In genomic region chr3:23113455-23114171, GRCh38 we compare ENCODE assay signal across 13 cellular contexts.
DNase-seq lines count a peak whose midpoint lies in the region; FAIRE-seq and TF ChIP-seq lines count a peak whose summit lies in the region.
"Had no signal": no experiment of that assay in that cellular context is flagged by ENCODE, and none has a peak within 500 bp of the region (broad histone marks: within the 10 kb centered on the region; RNA-seq: fewer than 3 reads in every experiment).

No MANE protein-coding gene starts in this region.

- H3K4me1 ChIP-seq in mesenchymal stem cell (ENCODE audit: control insufficient read depth, insufficient read depth, low read depth, low read length): no peaks in the 10 kb centered on the region

- in situ Hi-C loops in astrocyte of the spinal cord (cut with HindIII; ENCODE audit: low sequenced_read_pairs): no loop called here

- WGBS in mesenchymal stem cell: 91% methylated on average over 8 of the region's 9 CpGs

- H4K91ac ChIP-seq in mesenchymal stem cell (ENCODE audit: low read length): no peak overlapping the region

- H3K79me1 ChIP-seq in mesenchymal stem cell (replicated peaks; ENCODE audit: low read length, poor library complexity, severe bottlenecking): no peaks in the 10 kb centered on the region

- H2AFZ ChIP-seq in mesenchymal stem cell (ENCODE audit: low read depth, low read length): no peak overlapping the region

- H3K4ac ChIP-seq in mesenchymal stem cell (ENCODE audit: low read depth in 1 of 2, low read length in 2 of 2): no peak overlapping the region

- no peak overlapping the region for H3K18ac ChIP-seq in mesenchymal stem cell (ENCODE audit: low read depth in 1 of 2, low read length in 2 of 2)

- DNase-seq in AG20443 (ENCODE audit: low spot score) (peak; percentile 34), Kasumi-1 (lab: John Stamatoyannopoulos, UW) (peak; percentile 78 to 85), astrocyte of the spinal cord (ENCODE audit: low read depth, low spot score) (peak; percentile 84), mesenchymal stem cell (peak; percentile 6), ecto neural progenitor cell (ENCODE audit: low spot score) (no peak), RCC 7860 (ENCODE audit: low spot score) (no peak), DMS 273 (lab: John Stamatoyannopoulos, UW; ENCODE audit: unreplicated experiment) (no peak)
- no peak for DNase-seq in stimulated activated CD4-positive, alpha-beta T cell treated with anti-CD3 and anti-CD28 coated beads, Interleukin-12 subunit alpha, Interleukin-12 subunit beta, amount 100 ng/mL, for 4 hours
- DNase-seq: activated CD4-positive, alpha-beta T cell treated with anti-CD3 and anti-CD28 coated beads, Interleukin-2, amount 50 U/mL, for 1 hour; colonic mucosa; DND-41; NCI-H526 treated with DMSO at 0.1 percent for 48 hours; stimulated activated CD4-positive, alpha-beta T cell treated with anti-CD3 and anti-CD28 coated beads, Interleukin-15, amount 100 ng/mL, for 24 hours had no signal

- H4K8ac ChIP-seq in mesenchymal stem cell (ENCODE audit: low read length): no peak overlapping the region

- H2BK5ac ChIP-seq in mesenchymal stem cell (ENCODE audit: low read depth, low read length, poor library complexity, severe bottlenecking): no peak overlapping the region

- no peak overlapping the region for H3K4me2 ChIP-seq in mesenchymal stem cell (ENCODE audit: low read length, poor library complexity, severe bottlenecking)

- H3K9me3 ChIP-seq in mesenchymal stem cell (ENCODE audit: control insufficient read depth, low read length): no peaks in the 10 kb centered on the region
- H3K9me3 ChIP-seq: colonic mucosa had no signal

- no peak for TF ChIP-seq CTCF in astrocyte of the spinal cord (IDR thresholded peaks at IDR 0.05; ENCODE audit: low read depth, low read length)

- peak overlapping the region in 1 of 2 experiments; percentile 36 for H3K14ac ChIP-seq in mesenchymal stem cell (ENCODE audit: low read length in 2 of 2)

- H2AK5ac ChIP-seq in mesenchymal stem cell (ENCODE audit: low read length, severe bottlenecking): no peak overlapping the region

- no peak for FAIRE-seq in RCC 7860 (lab: Jason Lieb, UNC)

- no peak overlapping the region for H2BK15ac ChIP-seq in mesenchymal stem cell (ENCODE audit: low read depth, poor library complexity, severe bottlenecking)

- H3K36me3 ChIP-seq in mesenchymal stem cell (ENCODE audit: control insufficient read depth in 1 of 2, insufficient read depth in 2 of 2, low read depth in 1 of 2, low read length in 2 of 2): no peaks in the 10 kb centered on the region
- H3K36me3 ChIP-seq: colonic mucosa had no signal

- H3K23ac ChIP-seq in mesenchymal stem cell (ENCODE audit: low read length in 2 of 2): no peak overlapping the region

- no peak overlapping the region for H2BK12ac ChIP-seq in mesenchymal stem cell (ENCODE audit: low read length in 2 of 2)

- no peak overlapping the region for H2BK120ac ChIP-seq in mesenchymal stem cell (ENCODE audit: low read depth, low read length)

- H3K9ac ChIP-seq in mesenchymal stem cell (ENCODE audit: low read length): peak overlapping the region; percentile 64

- H3K27me3 ChIP-seq in mesenchymal stem cell (ENCODE audit: control insufficient read depth in 1 of 2, insufficient read depth in 1 of 2, low read length in 2 of 2): no peaks in the 10 kb centered on the region
- H3K27me3 ChIP-seq: colonic mucosa had no signal

- H3K4me3 ChIP-seq in astrocyte of the spinal cord (ENCODE audit: low read depth, low read length): no peak overlapping the region
- peak overlapping the region in 1 of 2 experiments; percentile 1 for H3K4me3 ChIP-seq in mesenchymal stem cell (ENCODE audit: insufficient read depth in 1 of 2, low read depth in 1 of 2, low read length in 2 of 2)
- H3K4me3 ChIP-seq: colonic mucosa had no signal

- no peak overlapping the region for H3K27ac ChIP-seq in mesenchymal stem cell (ENCODE audit: low read length, poor library complexity, severe bottlenecking)
- H3K27ac ChIP-seq: colonic mucosa had no signal

Comparison
In these comparisons a context has a peak if more than half of its experiments do, and no peak if none do; other contexts are left out.
1. DNase-seq: peak in AG20443 (single experiment), Kasumi-1 (2 of 2), astrocyte of the spinal cord (single experiment) and mesenchymal stem cell (single experiment); none in ecto neural progenitor cell (single experiment), RCC 7860 (single experiment), stimulated activated CD4-positive, alpha-beta T cell treated with anti-CD3 and anti-CD28 coated beads, Interleukin-12 subunit alpha, Interleukin-12 subunit beta, amount 100 ng/mL, for 4 hours (single experiment) and DMS 273 (single experiment).